8 cellular contexts compared by ENCODE assay signal in the genomic region with DNA sequence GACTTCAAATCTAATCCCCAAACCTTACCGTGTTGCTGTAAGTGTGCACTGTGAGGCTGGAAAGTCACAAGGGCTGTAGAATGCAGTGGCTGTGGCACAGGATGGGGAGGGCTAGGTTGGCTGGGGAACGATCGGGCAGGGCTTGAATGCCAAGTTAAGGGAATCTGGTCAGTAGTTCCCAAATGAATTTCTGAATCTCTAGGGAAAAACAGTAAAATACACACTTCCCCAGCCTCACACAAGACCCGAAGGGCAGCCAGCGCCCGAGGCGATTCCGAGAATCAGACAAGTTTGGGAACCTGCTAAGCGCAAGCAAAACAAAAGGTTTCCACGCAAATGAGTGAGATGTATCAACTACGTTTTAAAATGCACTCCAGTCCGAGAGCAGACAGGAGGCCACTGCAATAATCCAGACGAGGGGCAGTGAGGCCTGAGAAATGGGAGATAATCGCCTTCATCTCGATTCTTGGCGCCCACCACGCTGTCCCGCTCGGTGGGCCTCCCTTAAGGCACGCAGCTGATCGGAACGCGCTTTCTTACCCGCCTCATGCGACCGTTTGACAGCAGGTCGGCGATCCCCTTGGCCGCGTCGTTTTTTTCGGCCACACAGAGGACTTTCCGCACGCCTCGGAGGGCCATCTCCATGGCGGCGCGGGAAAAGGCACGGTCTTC. TPM values are rescaled to one million over a fixed set of nuclear protein-coding genes. Genes with fewer than 3 reads are reported as not detected.
DNase-seq lines count a peak whose midpoint lies in the region; ATAC-seq, FAIRE-seq and TF ChIP-seq lines count a peak whose summit lies in the region.

No MANE protein-coding gene starts in this region.

- WGBS in body of pancreas, 2 donors, result 0% methylated on average over 21 to 39 of the region's 39 CpGs
- under 1% methylated on average over 19 of the region's 39 CpGs for WGBS in suprapubic skin

- no peak for TF ChIP-seq POLR2A in body of pancreas (IDR thresholded peaks at IDR 0.05)
- no peak for TF ChIP-seq POLR2A in suprapubic skin (IDR thresholded peaks at IDR 0.05)

- CTCF ChIA-PET in AG04449 (lab: Yijun Ruan, JAX), result no interaction called here

- FAIRE-seq in GM19239 (lab: Jason Lieb, UNC), result peak; percentile 76

- peaks cover 46% of the 10 kb centered on the region for H3K4me1 ChIP-seq in Karpas-422 (ENCODE audit: low read length)
- peaks cover 63% of the 10 kb centered on the region for H3K4me1 ChIP-seq in body of pancreas
- H3K4me1 ChIP-seq in suprapubic skin, result peaks cover 63% of the 10 kb centered on the region

- no peaks in the 10 kb centered on the region for H3K9me2 ChIP-seq in Karpas-422 (replicated peaks; ENCODE audit: insufficient read depth, low read length)

- peaks cover 88% of the 10 kb centered on the region for H3K79me2 ChIP-seq in Karpas-422 (ENCODE audit: low read length)

- H3K27ac ChIP-seq in Karpas-422 (ENCODE audit: low read length) (peak overlapping the region; percentile 63; the same call in 1 of the 2 replicates), body of pancreas (peak overlapping the region; percentile 56 to 92 (median 82)), suprapubic skin (peak overlapping the region; percentile 96)

- intact Hi-C loops in body of pancreas (cut with DNase I), result no loop called here

- H3K27me3 ChIP-seq in Karpas-422 (ENCODE audit: low read length) (no peaks in the 10 kb centered on the region), body of pancreas (no peaks in the 10 kb centered on the region), suprapubic skin (no peaks in the 10 kb centered on the region)

- H3K4me2 ChIP-seq in Karpas-422 (ENCODE audit: low read depth, low read length, poor library complexity, severe bottlenecking), result peak overlapping the region; percentile 85

- peaks cover 25% of the 10 kb centered on the region for H3K36me3 ChIP-seq in Karpas-422 (ENCODE audit: insufficient read depth, low read length)
- H3K36me3 ChIP-seq in body of pancreas (replicated peaks in 1 of 2; ENCODE audit: insufficient read depth in 1 of 2, low read depth in 2 of 2), result no peaks in the 10 kb centered on the region
- H3K36me3 ChIP-seq in suprapubic skin, result peaks cover 19% of the 10 kb centered on the region

- peak overlapping the region; percentile 68 for H2AFZ ChIP-seq in Karpas-422 (ENCODE audit: low read length)

- TF ChIP-seq CTCF in AG04449 (IDR thresholded peaks at IDR 0.05; ENCODE audit: insufficient read depth, low read length, missing control alignments), result no peak
- no peak for TF ChIP-seq CTCF in body of pancreas (IDR thresholded peaks at IDR 0.05)
- TF ChIP-seq CTCF in suprapubic skin (IDR thresholded peaks at IDR 0.05), result no peak

- H4K20me1 ChIP-seq in Karpas-422 (ENCODE audit: insufficient read depth, low read depth, low read length), result peaks cover 17% of the 10 kb centered on the region

- POLR2A ChIA-PET in AG04449 (lab: Yijun Ruan, JAX), result interaction anchor here (0.7 to 0.9 kb wide), 2 partner anchors 13 to 26 kb away, joined by 3 to 4 read pairs; no protein-coding TSS in a partner anchor

- no peak for DNase-seq in AG04449 (ENCODE audit: low read depth, low spot score)
- DNase-seq in GM19239 (ENCODE audit: insufficient read length, low spot score), result no peak
- peak; percentile 54 for DNase-seq in Karpas-422
- DNase-seq in body of pancreas, result peak in 1 of 4 donors; percentile 23
- DNase-seq in left kidney (ENCODE audit: low read depth, low spot score), result peak; percentile 29
- DNase-seq in suprapubic skin (ENCODE audit: low spot score in 2 of 2), result no peak
- DNase-seq in GF-D8 (lab: John Stamatoyannopoulos, UW), result no peak

- peak overlapping the region; percentile 85 for H3K9ac ChIP-seq in Karpas-422 (ENCODE audit: low read length)

- H3K9me3 ChIP-seq in Karpas-422 (ENCODE audit: low read length) (no peaks in the 10 kb centered on the region), body of pancreas (no peaks in the 10 kb centered on the region), suprapubic skin (no peaks in the 10 kb centered on the region)

- H3K4me3 ChIP-seq in AG04449 (ENCODE audit: low read depth, low read length) (peak overlapping the region; percentile 96), Karpas-422 (ENCODE audit: low read length) (peak overlapping the region; percentile 91), body of pancreas (peak overlapping the region; percentile 70 to 79), suprapubic skin (peak overlapping the region; percentile 84)

- no peak for TF ChIP-seq EP300 in suprapubic skin (IDR thresholded peaks at IDR 0.05)

- no peak for ATAC-seq in body of pancreas
- no peak for ATAC-seq in esophagus mucosa

RNA-seq across cellular contexts. Expression of a gene that starts 0.6 kb away (rescaled TPM):
- 19.0 and 34.9 TPM in 2 replicates for total RNA-seq in Karpas-422 (2014; rRNA removed; shearing (Covaris generic); ENCODE audit: low replicate concordance)
- total RNA-seq in body of pancreas (10 to 100 TPM; 13.2 to 22.3 TPM), suprapubic skin (10 to 100 TPM; 22.9 to 47.2 (median 27.5) TPM), esophagus mucosa (23.8 TPM)

RNA-seq across cellular contexts. Expression of a gene that starts 0.9 kb away (rescaled TPM):
- total RNA-seq in Karpas-422 (2014; rRNA removed; shearing (Covaris generic); ENCODE audit: low replicate concordance), result 12.7 and 14.4 TPM in 2 replicates
- 1 to 10 TPM; 7.9 to 9.1 TPM for total RNA-seq in body of pancreas
- total RNA-seq in suprapubic skin, result 10 to 100 TPM; 16.7 to 25.5 (median 22.4) TPM
- 8.6 TPM for total RNA-seq in esophagus mucosa

RNA-seq across cellular contexts. Expression of a gene that starts 49.2 kb away (rescaled TPM):
- 16.7 and 17.7 TPM in 2 replicates for total RNA-seq in Karpas-422 (2014; rRNA removed; shearing (Covaris generic); ENCODE audit: low replicate concordance)
- 10 to 100 TPM; 10.1 to 16.5 TPM for total RNA-seq in body of pancreas
- total RNA-seq in suprapubic skin, result 10 to 100 TPM; 37.8 to 56.0 (median 49.2) TPM
- total RNA-seq in esophagus mucosa, result 67.1 TPM

RNA-seq across cellular contexts. Expression of a gene that starts 53.7 kb away (rescaled TPM):
- total RNA-seq in Karpas-422 (2014; rRNA removed; shearing (Covaris generic); ENCODE audit: low replicate concordance), result 4.5 and 14.2 TPM in 2 replicates
- total RNA-seq in body of pancreas (10 to 100 TPM; 16.2 to 21.8 TPM), suprapubic skin (10 to 100 TPM; 19.5 to 39.2 (median 27.5) TPM), esophagus mucosa (6.3 TPM)

RNA-seq across cellular contexts. Expression of a gene that starts 55.7 kb away (rescaled TPM):
- total RNA-seq in Karpas-422 (2014; rRNA removed; shearing (Covaris generic); ENCODE audit: low replicate concordance), result 128 and 166 TPM in 2 replicates
- 100 to 1,000 TPM; 154 to 173 TPM for total RNA-seq in body of pancreas
- total RNA-seq in suprapubic skin, result 100 to 1,000 TPM; 254 to 350 (median 291) TPM
- total RNA-seq in esophagus mucosa, result 210 TPM

Comparison
In these comparisons a context has a peak if more than half of its experiments do, and no peak if none do; other contexts are left out.
1. DNase-seq: peak in Karpas-422 (single experiment) and left kidney (single experiment); none in AG04449 (single experiment), GM19239 (single experiment), suprapubic skin (0 of 2) and GF-D8 (single experiment).
2. Peak in every context shown above with its lines, with median percentiles within 50 percentile points of each other: H3K4me3 ChIP-seq and H3K27ac ChIP-seq.